In genomic region chr16:84117482-84117843, GRCh38 we compare ENCODE assay signal across 8 cellular contexts. TPM values are rescaled to one million over a fixed set of nuclear protein-coding genes. Genes with fewer than 3 reads are reported as not detected.
A peak's percentile ranks its signal among the peaks of the same experiment; 100 is the strongest.
DNase-seq lines count a peak whose midpoint lies in the region; ATAC-seq and TF ChIP-seq lines count a peak whose summit lies in the region.

No MANE protein-coding gene starts in this region.

- H3K4me3 Mint-ChIP-seq in CD8-positive, alpha-beta T cell: peak overlapping the region; percentile 87
- H3K4me3 Mint-ChIP-seq in brain: peak overlapping the region; percentile 87 to 96 (median 93)

- no peak for TF ChIP-seq CTCF in CD8-positive, alpha-beta T cell (IDR thresholded peaks at IDR 0.05)
- TF ChIP-seq CTCF in Panc1 (IDR thresholded peaks at IDR 0.05) (no peak), brain (conservative IDR thresholded peaks at IDR 0.05) (no peak)

- POLR2A ChIA-PET in CD8-positive, alpha-beta T cell (lab: Charles Lee): interaction anchor here (0.9 to 3.3 kb wide), 6 partner anchors 9 to 309 kb away, joined by 3 to 42 read pairs (median 8); partner anchors contain the start of genes DNAAF1, HSBP1, HSDL1 and TAF1C
- POLR2A ChIA-PET in Panc1 (lab: Charles Lee): no interaction called here

- peaks cover 17% of the 10 kb centered on the region for H3K36me3 Mint-ChIP-seq in CD8-positive, alpha-beta T cell
- peaks cover 12% of the 10 kb centered on the region for H3K36me3 Mint-ChIP-seq in brain

- in situ Hi-C loops in HAP-1 (cut with MboI; ENCODE audit: low sequenced_read_pairs): no loop called here
- in situ Hi-C loops in Panc1 (cut with HindIII; ENCODE audit: low pct_unique_long_range_greater_than_20kb, low sequenced_read_pairs): no loop called here

- H3K4me1 Mint-ChIP-seq in CD8-positive, alpha-beta T cell (ENCODE audit: low read depth): peaks cover 30% of the 10 kb centered on the region
- peaks cover 24% of the 10 kb centered on the region for H3K4me1 Mint-ChIP-seq in brain

- H3K4me1 ChIP-seq in CD8-positive, alpha-beta T cell (ENCODE audit: insufficient read depth, low read length): peaks cover 19% of the 10 kb centered on the region
- peaks cover 11% of the 10 kb centered on the region for H3K4me1 ChIP-seq in HAP-1
- no peaks in the 10 kb centered on the region; the same call in 1 of the 2 replicates for H3K4me1 ChIP-seq in Panc1 (ENCODE audit: control insufficient read depth, insufficient read depth, low read length)

- H3K27me3 ChIP-seq in CD8-positive, alpha-beta T cell (ENCODE audit: insufficient read depth, low read length): no peaks in the 10 kb centered on the region
- no peaks in the 10 kb centered on the region for H3K27me3 ChIP-seq in HAP-1 (ENCODE audit: low read depth)
- no peaks in the 10 kb centered on the region for H3K27me3 ChIP-seq in Panc1 (ENCODE audit: control insufficient read depth, insufficient read depth, low read length)

- no peaks in the 10 kb centered on the region for H3K36me3 ChIP-seq in CD8-positive, alpha-beta T cell (ENCODE audit: insufficient read depth, low read length)
- H3K36me3 ChIP-seq in HAP-1 (replicated peaks) (no peaks in the 10 kb centered on the region; the same call in 1 of the 2 replicates), Panc1 (ENCODE audit: control insufficient read depth, insufficient read depth, low read length) (peaks cover 11% of the 10 kb centered on the region; the same call in 1 of the 2 replicates)

- no peaks in the 10 kb centered on the region for H3K9me3 Mint-ChIP-seq in CD8-positive, alpha-beta T cell
- no peaks in the 10 kb centered on the region for H3K9me3 Mint-ChIP-seq in brain

- H3K9me3 ChIP-seq in CD8-positive, alpha-beta T cell (ENCODE audit: low read length): no peaks in the 10 kb centered on the region
- H3K9me3 ChIP-seq in HAP-1 (no peaks in the 10 kb centered on the region), Panc1 (ENCODE audit: control insufficient read depth, insufficient read depth, low read depth, low read length) (no peaks in the 10 kb centered on the region)

- CTCF ChIA-PET in CD8-positive, alpha-beta T cell (lab: Charles Lee): interaction anchor here (0.8 to 2.9 kb wide), 10 partner anchors 11 to 621 kb away, joined by 3 to 18 read pairs (median 6); partner anchors contain the start of genes DNAAF1, HSDL1 and TAF1C
- CTCF ChIA-PET in Panc1 (lab: Charles Lee): no interaction called here

- DNase-seq in CD8-positive, alpha-beta T cell: peak in 3 of 7 experiments; percentile 2 to 68 (median 27)
- no peak for DNase-seq in HAP-1 (ENCODE audit: low spot score in 2 of 2)
- no peak for DNase-seq in Panc1 (ENCODE audit: low read depth, low spot score)
- peak; percentile 35 for DNase-seq in iris pigment epithelial cell (ENCODE audit: low read depth)
- peak; percentile 1 for DNase-seq in stimulated activated CD4-positive, alpha-beta T cell treated with anti-CD3 and anti-CD28 coated beads, Interleukin-2, amount 100 ng/mL, for 4 hours (ENCODE audit: low read depth)
- DNase-seq in GM19238 (ENCODE audit: insufficient read length, low spot score): no peak
- no peak for DNase-seq in activated CD4-positive, CD25-positive, alpha-beta regulatory T cell treated with anti-CD3 and anti-CD28 coated beads, Interleukin-2, amount 50 U/mL, for 72 hours

- H3K27me3 Mint-ChIP-seq in CD8-positive, alpha-beta T cell (ENCODE audit: low read depth): no peaks in the 10 kb centered on the region
- peaks cover 5% of the 10 kb centered on the region for H3K27me3 Mint-ChIP-seq in brain

- H3K27ac ChIP-seq in CD8-positive, alpha-beta T cell (ENCODE audit: low read depth, low read length): peak overlapping the region; percentile 82
- H3K27ac ChIP-seq in Panc1 (ENCODE audit: low read length): peak overlapping the region; percentile 80

- peak overlapping the region; percentile 86 for H3K4me3 ChIP-seq in CD8-positive, alpha-beta T cell (ENCODE audit: low read depth, low read length)
- H3K4me3 ChIP-seq in HAP-1 (peak overlapping the region; percentile 90), Panc1 (ENCODE audit: low read depth in 2 of 2, low read length in 2 of 2) (peak overlapping the region; percentile 83 to 95)

- TSS peak; percentile 78 for BruUV-seq in Panc1 (replicated peaks; lab: Mats Ljungman, UMichigan)

- ATAC-seq in CD8-positive, alpha-beta T cell: peak; percentile 8
- no peak for ATAC-seq in Panc1

- peak overlapping the region; percentile 81 for H3K27ac Mint-ChIP-seq in CD8-positive, alpha-beta T cell
- peak overlapping the region; percentile 89 to 96 (median 94) for H3K27ac Mint-ChIP-seq in brain

- intact Hi-C loops in CD8-positive, alpha-beta T cell (cut with DNase I, micrococcal nuclease): loop anchor here (1.0 to 2.0 kb wide), 4 partner anchors 33 to 893 kb away; partner anchors contain the start of genes HSBP1 (in 1 of the 2), TAF1C (in 1 of the 2) and ZDHHC7 (in 1 of the 2)
- intact Hi-C loops in Panc1 (cut with micrococcal nuclease; ENCODE audit: unreplicated experiment): no loop called here

RNA-seq across cellular contexts. Expression of gene MBTPS1, which starts 0.7 kb away (rescaled TPM):
- total RNA-seq in CD8-positive, alpha-beta T cell: 100 to 1,000 TPM; 128 to 130 TPM
- total RNA-seq in Panc1 (2021; ENCODE audit: unreplicated experiment): 66.8 TPM
- polyA plus RNA-seq in Panc1 (2012; ENCODE audit: insufficient read length): 59.6 TPM
- polyA plus RNA-seq in brain (ENCODE audit: insufficient read depth, low read depth, low replicate concordance): 71.6 TPM

RNA-seq across cellular contexts. Expression of gene HSDL1, which starts 27.5 kb away (rescaled TPM):
- total RNA-seq in CD8-positive, alpha-beta T cell: 1 to 10 TPM; 8.7 to 9.9 TPM
- total RNA-seq in Panc1 (2021; ENCODE audit: unreplicated experiment): 24.6 TPM
- polyA plus RNA-seq in Panc1 (2012; ENCODE audit: insufficient read length): 11.8 TPM
- polyA plus RNA-seq in brain (ENCODE audit: insufficient read depth, low read depth, low replicate concordance): 30.0 TPM

RNA-seq across cellular contexts. Expression of gene DNAAF1, which starts 27.6 kb away (rescaled TPM):
- total RNA-seq in CD8-positive, alpha-beta T cell: not detected
- not detected for total RNA-seq in Panc1 (2021; ENCODE audit: unreplicated experiment)
- polyA plus RNA-seq in Panc1 (2012; ENCODE audit: insufficient read length): 0.07 TPM
- 0.53 TPM for polyA plus RNA-seq in brain (ENCODE audit: insufficient read depth, low read depth, low replicate concordance)

Comparison
In these comparisons a context has a peak if more than half of its experiments do, and no peak if none do; other contexts are left out.
1. DNase-seq: peak in iris pigment epithelial cell (single experiment) and stimulated activated CD4-positive, alpha-beta T cell treated with anti-CD3 and anti-CD28 coated beads, Interleukin-2, amount 100 ng/mL, for 4 hours (single experiment); none in HAP-1 (0 of 2), Panc1 (single experiment), GM19238 (single experiment) and activated CD4-positive, CD25-positive, alpha-beta regulatory T cell treated with anti-CD3 and anti-CD28 coated beads, Interleukin-2, amount 50 U/mL, for 72 hours (single experiment).
2. Peak in every context shown above with its lines, with median percentiles within 50 percentile points of each other: H3K4me3 ChIP-seq.